Comparison of ENCODE assay signal across 28 cellular contexts in the genomic region with DNA sequence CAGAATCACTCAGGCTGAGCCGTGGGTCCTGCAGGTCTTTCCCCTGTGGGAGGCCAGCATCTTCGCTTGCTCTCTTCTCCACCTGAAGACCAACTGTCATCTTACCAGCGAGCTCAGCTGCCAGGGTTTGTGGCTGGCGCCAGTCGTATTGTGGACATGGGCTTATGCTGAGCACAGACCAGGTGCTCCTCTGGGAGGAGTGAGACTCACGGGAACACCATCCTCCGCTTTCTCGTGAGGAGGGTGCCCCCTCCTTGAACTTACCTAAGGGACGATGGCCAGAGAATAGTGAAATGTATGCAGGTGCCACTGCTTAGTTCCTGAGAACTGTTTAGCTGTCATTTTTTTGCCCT.
"Had no signal": no experiment of that assay in that cellular context is flagged by ENCODE, and none has a peak within 500 bp of the region (broad histone marks: within the 10 kb centered on the region; RNA-seq: fewer than 3 reads in every experiment).

No MANE protein-coding gene starts in this region.

- H3K9ac ChIP-seq: neural progenitor cell, parathyroid adenoma had no signal

- H3K27ac Mint-ChIP-seq: activated naive CD8-positive, alpha-beta T cell; activated T-cell treated with anti-CD3 and anti-CD28 coated beads, Interleukin-2, amount 50 U/mL, for 72 hours; immature natural killer cell; mesothelial cell of epicardium; neural progenitor cell had no signal

- H3K9me3 Mint-ChIP-seq: activated T-cell treated with anti-CD3 and anti-CD28 coated beads, Interleukin-2, amount 50 U/mL, for 72 hours; immature natural killer cell; mesothelial cell of epicardium; naive thymus-derived CD8-positive, alpha-beta T cell; neural progenitor cell had no signal

- FAIRE-seq: kidney had no signal

- H3K4me3 ChIP-seq: adrenal gland, body of pancreas, colonic mucosa, gastroesophageal sphincter, neural progenitor cell, right atrium auricular region, spleen, testis, transverse colon had no signal

- H3K27me3 ChIP-seq: adrenal gland, body of pancreas, colonic mucosa, dorsolateral prefrontal cortex, gastroesophageal sphincter, neural progenitor cell, right atrium auricular region, spleen, testis, transverse colon had no signal

- ATAC-seq: activated T-cell treated with anti-CD3 and anti-CD28 coated beads, Interleukin-2, amount 50 U/mL, for 72 hours; body of pancreas had no signal

- H3K27ac ChIP-seq: adrenal gland, body of pancreas, gastroesophageal sphincter, neural progenitor cell, parathyroid adenoma, right atrium auricular region, testis had no signal

- H3K36me3 ChIP-seq: colonic mucosa, neural progenitor cell had no signal

- H2AFZ ChIP-seq: neural progenitor cell, parathyroid adenoma had no signal

- H3K4me2 ChIP-seq: neural progenitor cell had no signal

- DNase-seq: activated CD4-positive, alpha-beta T cell treated with anti-CD3 and anti-CD28 coated beads, Interleukin-2, amount 50 U/mL, for 4 hours; activated naive CD4-positive, alpha-beta T cell treated with Interleukin-2 at 50 U/mL for 16 hours; activated T-cell treated with anti-CD3 and anti-CD28 coated beads for 4 hours; activated T-cell treated with anti-CD3 and anti-CD28 coated beads, Interleukin-2, amount 50 U/mL, for 72 hours; aorta; body of pancreas; cerebellar nuclear complex; colonic mucosa; dorsolateral prefrontal cortex; effector memory CD4-positive, alpha-beta T cell; hippocampal formation; immature natural killer cell; kidney; left colon; naive thymus-derived CD8-positive, alpha-beta T cell; occipital lobe; spleen; stimulated activated naive CD4-positive, alpha-beta T cell treated with Interleukin-2 at 50 U/mL for 16 hours; T-helper 2 cell; testis; transverse colon had no signal

- H3K4me3 Mint-ChIP-seq: activated naive CD8-positive, alpha-beta T cell; activated T-cell treated with anti-CD3 and anti-CD28 coated beads, Interleukin-2, amount 50 U/mL, for 72 hours; mesothelial cell of epicardium; naive thymus-derived CD8-positive, alpha-beta T cell; neural progenitor cell had no signal

- H3K27me3 Mint-ChIP-seq: activated naive CD8-positive, alpha-beta T cell; naive thymus-derived CD8-positive, alpha-beta T cell had no signal

- H3K4me1 Mint-ChIP-seq: mesothelial cell of epicardium had no signal

- H3K9me3 ChIP-seq: adrenal gland, body of pancreas, colonic mucosa, gastroesophageal sphincter, right atrium auricular region, spleen, testis, transverse colon had no signal

- H3K4me1 ChIP-seq: adrenal gland, colonic mucosa, parathyroid adenoma, right atrium auricular region, testis had no signal
